Comparison of ENCODE assay signal across 8 cellular contexts in genomic region chr9:106920701-106921283, GRCh38. TPM values are rescaled to one million over a fixed set of nuclear protein-coding genes. Genes with fewer than 3 reads are reported as not detected.
DNase-seq lines count a peak whose midpoint lies in the region; ATAC-seq and TF ChIP-seq lines count a peak whose summit lies in the region.

No MANE protein-coding gene starts in this region.

- H3K9ac ChIP-seq in Karpas-422 (ENCODE audit: low read length) (no peak overlapping the region), endocrine pancreas (ENCODE audit: control insufficient read depth, insufficient read depth, low read length) (no peak overlapping the region)

- H4K20me1 ChIP-seq in Karpas-422 (ENCODE audit: insufficient read depth, low read depth, low read length), result no peaks in the 10 kb centered on the region

- H3K9me3 Mint-ChIP-seq in mesothelial cell of epicardium, result peaks cover 9% of the 10 kb centered on the region

- H3K27ac ChIP-seq in ACC112 (ENCODE audit: low read depth, low read length) (peak overlapping the region; percentile 18; the same call in 1 of the 2 replicates), Karpas-422 (ENCODE audit: low read length) (no peak overlapping the region)

- H2AFZ ChIP-seq in ACC112 (ENCODE audit: low read length, unreplicated experiment) (no peak overlapping the region), Karpas-422 (ENCODE audit: low read length) (peak overlapping the region; percentile 16; the same call in 1 of the 2 replicates)

- peaks cover 63% of the 10 kb centered on the region for H3K4me1 Mint-ChIP-seq in mesothelial cell of epicardium

- H3K4me3 Mint-ChIP-seq in mesothelial cell of epicardium, result peak overlapping the region; percentile 53

- no peak for TF ChIP-seq CTCF in mesothelial cell of epicardium (IDR thresholded peaks at IDR 0.05; ENCODE audit: unreplicated experiment)

- peaks cover 44% of the 10 kb centered on the region for H3K4me1 ChIP-seq in ACC112 (ENCODE audit: control insufficient read depth, insufficient read depth, low read length, unreplicated experiment)
- peaks cover 7% of the 10 kb centered on the region for H3K4me1 ChIP-seq in Karpas-422 (ENCODE audit: low read length)
- H3K4me1 ChIP-seq in endocrine pancreas (ENCODE audit: control insufficient read depth, insufficient read depth, low read length), result peaks cover 21% of the 10 kb centered on the region

- H3K27me3 Mint-ChIP-seq in mesothelial cell of epicardium (ENCODE audit: low read depth), result no peaks in the 10 kb centered on the region

- peak overlapping the region; percentile 99 for H3K27ac Mint-ChIP-seq in mesothelial cell of epicardium

- H3K9me3 ChIP-seq in Karpas-422 (ENCODE audit: low read length) (no peaks in the 10 kb centered on the region), endocrine pancreas (ENCODE audit: control insufficient read depth, low read length) (no peaks in the 10 kb centered on the region)

- no peak overlapping the region for H3K4me2 ChIP-seq in Karpas-422 (ENCODE audit: low read depth, low read length, poor library complexity, severe bottlenecking)

- no peak for DNase-seq in Karpas-422
- DNase-seq in mesothelial cell of epicardium (ENCODE audit: low spot score in 2 of 2, unreplicated experiment in 2 of 2), result no peak
- no peak for DNase-seq in H7
- DNase-seq in HK-2 (ENCODE audit: unreplicated experiment), result no peak
- no peak for DNase-seq in stimulated activated naive CD4-positive, alpha-beta T cell treated with Interleukin-2 at 50 U/mL for 16 hours (lab: John Stamatoyannopoulos, UW)

- no peak for ATAC-seq in GM21825 (IDR thresholded peaks at IDR 0.05; ENCODE audit: unreplicated experiment)

- H3K27me3 ChIP-seq in ACC112 (ENCODE audit: insufficient read depth, low read length) (no peaks in the 10 kb centered on the region), Karpas-422 (ENCODE audit: low read length) (no peaks in the 10 kb centered on the region), endocrine pancreas (ENCODE audit: control insufficient read depth, insufficient read depth, low read length) (no peaks in the 10 kb centered on the region), H7 (ENCODE audit: control insufficient read depth, insufficient read depth, low read length) (no peaks in the 10 kb centered on the region)

- H3K4me3 ChIP-seq in ACC112 (ENCODE audit: low read depth, low read length) (peak overlapping the region; percentile 35; the same call in 1 of the 2 replicates), Karpas-422 (ENCODE audit: low read length) (no peak overlapping the region), endocrine pancreas (ENCODE audit: control insufficient read depth, insufficient read depth, low read length) (peak overlapping the region; percentile 64), H7 (ENCODE audit: insufficient read depth, low read depth, low read length) (no peak overlapping the region)

- peaks cover 29% of the 10 kb centered on the region for H3K36me3 ChIP-seq in ACC112 (ENCODE audit: insufficient read depth, low read length)
- H3K36me3 ChIP-seq in Karpas-422 (ENCODE audit: insufficient read depth, low read length), result no peaks in the 10 kb centered on the region
- H3K36me3 ChIP-seq in endocrine pancreas (ENCODE audit: control insufficient read depth, insufficient read depth, low read length), result peaks cover 13% of the 10 kb centered on the region
- H3K36me3 ChIP-seq in H7 (replicated peaks; ENCODE audit: control insufficient read depth, insufficient read depth, low read length), result peaks cover 23% of the 10 kb centered on the region

- H3K36me3 Mint-ChIP-seq in mesothelial cell of epicardium, result peaks cover 33% of the 10 kb centered on the region

- peaks cover 24% of the 10 kb centered on the region for H3K79me2 ChIP-seq in ACC112 (ENCODE audit: control insufficient read depth, insufficient read depth, low read length, unreplicated experiment)
- H3K79me2 ChIP-seq in Karpas-422 (ENCODE audit: low read length), result no peaks in the 10 kb centered on the region

- H3K9me2 ChIP-seq in Karpas-422 (replicated peaks; ENCODE audit: insufficient read depth, low read length), result no peaks in the 10 kb centered on the region

RNA-seq across cellular contexts. Expression of gene ZNF462, which starts 57.8 kb away (rescaled TPM):
- not detected in 2 replicates for total RNA-seq in Karpas-422 (2014; rRNA removed; shearing (Covaris generic); ENCODE audit: low replicate concordance)
- 139 to 154 TPM (median 140 TPM) in 3 replicates for total RNA-seq in mesothelial cell of epicardium
- 34.7 and 36.4 TPM in 2 replicates for total RNA-seq in H7 (2014; rRNA removed; shearing (Covaris generic))

Comparison
In these comparisons a context has a peak if more than half of its experiments do, and no peak if none do; other contexts are left out.
1. H3K4me3 ChIP-seq: peak in ACC112 (single experiment) and endocrine pancreas (single experiment); none in Karpas-422 (single experiment) and H7 (single experiment).
2. RNA of gene ZNF462, which starts 57.8 kb away (total RNA-seq): 139 to 154 TPM in mesothelial cell of epicardium and 34.7 to 36.4 TPM in H7; not detected in Karpas-422; every median in the first group is over 10 times any median in the second.